Comparison of ENCODE assay signal across 22 cellular contexts in genomic region chr12:69982081-69982480, GRCh38.
DNase-seq lines count a peak whose midpoint lies in the region; ATAC-seq and TF ChIP-seq lines count a peak whose summit lies in the region.
"Had no signal": no experiment of that assay in that cellular context is flagged by ENCODE, and none has a peak within 500 bp of the region (broad histone marks: within the 10 kb centered on the region; RNA-seq: fewer than 3 reads in every experiment).

No MANE protein-coding gene starts in this region.

- H4K20me1 ChIP-seq in hepatocyte (ENCODE audit: insufficient read depth, poor library complexity, severe bottlenecking): no peaks in the 10 kb centered on the region
- H4K20me1 ChIP-seq: BLaER1 treated with 17β-estradiol and CSF1 and Interleukin-3, amounts not matched to agents 10 nM and 100 nM had no signal

- no peak for TF ChIP-seq CTCF in hepatocyte (IDR thresholded peaks at IDR 0.05; ENCODE audit: poor library complexity)

- H3K4me2 ChIP-seq in hepatocyte: peak overlapping the region; percentile 20
- H3K4me2 ChIP-seq: A549; BLaER1 treated with 17β-estradiol and CSF1 and Interleukin-3, amounts not matched to agents 10 nM and 100 nM had no signal

- H3K27me3 ChIP-seq in adipocyte (replicated peaks; ENCODE audit: control insufficient read depth, insufficient read depth, low read length) (no peaks in the 10 kb centered on the region), hepatocyte (no peaks in the 10 kb centered on the region)
- H3K27me3 ChIP-seq: BLaER1 treated with 17β-estradiol and CSF1 and Interleukin-3, amounts not matched to agents 10 nM and 100 nM; Peyer's patch had no signal

- TF ChIP-seq POLR2A in GM18505 (IDR thresholded peaks at IDR 0.05; ENCODE audit: borderline replicate concordance, extremely low read depth, insufficient read depth, insufficient read length): no peak

- ATAC-seq in GM18505 (IDR thresholded peaks at IDR 0.05; ENCODE audit: unreplicated experiment) (no peak), HG03432 (IDR thresholded peaks at IDR 0.05; ENCODE audit: unreplicated experiment) (no peak), GM18907 (IDR thresholded peaks at IDR 0.05; ENCODE audit: unreplicated experiment) (no peak)
- ATAC-seq: A549 had no signal

- H3K36me3 ChIP-seq in adipocyte (ENCODE audit: control insufficient read depth, insufficient read depth, low read length, severe bottlenecking) (no peaks in the 10 kb centered on the region), hepatocyte (replicated peaks; ENCODE audit: insufficient read depth, low read depth) (no peaks in the 10 kb centered on the region)
- H3K36me3 ChIP-seq: BLaER1 treated with 17β-estradiol and CSF1 and Interleukin-3, amounts not matched to agents 10 nM and 100 nM; Peyer's patch had no signal

- H3K9me3 ChIP-seq in adipocyte (ENCODE audit: control insufficient read depth, low read length): peaks cover 7% of the 10 kb centered on the region
- no peaks in the 10 kb centered on the region for H3K9me3 ChIP-seq in hepatocyte (ENCODE audit: low read depth)
- H3K9me3 ChIP-seq: A549, Peyer's patch had no signal

- peak overlapping the region; percentile 11 for H3K27ac ChIP-seq in hepatocyte
- H3K27ac ChIP-seq: A549; BLaER1 treated with 17β-estradiol and CSF1 and Interleukin-3, amounts not matched to agents 10 nM and 100 nM; HL-60; Peyer's patch had no signal

- no peaks in the 10 kb centered on the region for H3K79me2 ChIP-seq in hepatocyte

- H3K4me1 ChIP-seq in adipocyte (ENCODE audit: control insufficient read depth, insufficient read depth, low read length) (peaks cover 13% of the 10 kb centered on the region), hepatocyte (ENCODE audit: insufficient read depth) (peaks cover 17% of the 10 kb centered on the region)
- H3K4me1 ChIP-seq: A549; BLaER1 treated with 17β-estradiol and CSF1 and Interleukin-3, amounts not matched to agents 10 nM and 100 nM had no signal

- H2AFZ ChIP-seq in hepatocyte: no peak overlapping the region

- H3K4me3 ChIP-seq in adipocyte (ENCODE audit: low read length) (no peak overlapping the region), hepatocyte (no peak overlapping the region)
- H3K4me3 ChIP-seq: A549; BLaER1 treated with 17β-estradiol and CSF1 and Interleukin-3, amounts not matched to agents 10 nM and 100 nM; Peyer's patch had no signal

- WGBS in hepatocyte (ENCODE audit: low lambda C conversion rate, missing lambda C conversion rate): 43% methylated on average over 4 of the region's 4 CpGs

- DNase-seq in GF-D8 (lab: John Stamatoyannopoulos, UW) (peak; percentile 11), NOMO-1 (lab: John Stamatoyannopoulos, UW; ENCODE audit: unreplicated experiment in 2 of 2) (peak; percentile 49 to 83), adipocyte (ENCODE audit: low read depth) (peak; percentile 35), hepatocyte (ENCODE audit: low spot score) (no peak), NCI-H187 treated with DMSO at 0.1 percent for 48 hours (lab: John Stamatoyannopoulos, UW) (no peak)
- DNase-seq: CD8-positive, alpha-beta memory T cell; DMS53; EL; H9; IMR-90; NCI-H1092 treated with DMSO at 0.1 percent for 48 hours; NCI-H1694; NCI-H2227 treated with DMSO at 0.1 percent for 48 hours; NCI-H524; Peyer's patch; T-helper 1 cell had no signal

- H3K9me2 ChIP-seq in hepatocyte (replicated peaks; ENCODE audit: insufficient read depth): no peaks in the 10 kb centered on the region

- no peak overlapping the region for H3K9ac ChIP-seq in adipocyte (ENCODE audit: low read length)
- H3K9ac ChIP-seq: BLaER1 treated with 17β-estradiol and CSF1 and Interleukin-3, amounts not matched to agents 10 nM and 100 nM had no signal

Comparison
In these comparisons a context has a peak if more than half of its experiments do, and no peak if none do; other contexts are left out.
1. DNase-seq: peak in GF-D8 (single experiment), NOMO-1 (2 of 2) and adipocyte (single experiment); none in hepatocyte (single experiment) and NCI-H187 treated with DMSO at 0.1 percent for 48 hours (single experiment).